In the genomic region with DNA sequence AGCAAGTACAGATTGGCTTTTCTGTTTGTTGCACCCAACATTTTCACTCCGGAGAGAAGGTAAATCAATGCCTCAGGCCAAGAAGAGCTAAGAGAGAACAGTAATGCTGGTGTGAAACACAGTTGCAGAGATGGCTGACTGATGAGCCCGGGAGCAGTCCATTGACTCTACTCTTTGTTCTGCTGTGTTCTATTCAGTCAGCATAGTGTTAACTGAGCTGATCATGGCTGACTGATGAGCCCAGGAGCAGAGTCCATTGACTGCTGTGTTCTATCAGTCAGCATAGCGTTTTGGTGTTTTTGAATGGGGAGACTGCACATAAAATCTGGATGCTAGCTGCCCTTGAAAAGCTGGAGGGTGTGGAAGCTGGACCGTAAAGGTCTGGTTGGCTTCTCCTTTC, we compare ENCODE assay signal across 34 cellular contexts.
"Had no signal": no experiment of that assay in that cellular context is flagged by ENCODE, and none has a peak within 500 bp of the region (broad histone marks: within the 10 kb centered on the region; RNA-seq: fewer than 3 reads in every experiment).

No MANE protein-coding gene starts in this region.

- H3K9ac ChIP-seq: KMS-11 had no signal

- H3K4me2 ChIP-seq: KMS-11 had no signal

- H3K27ac ChIP-seq: KMS-11 had no signal

- H3K27me3 ChIP-seq: MG63 had no signal

- H3K4me3 ChIP-seq: MG63 had no signal

- DNase-seq: Karpas-422, Kasumi-1, MG63, MM.1S, MV-4-11, NCI-H1048, NCI-H1092, NCI-H1092 treated with DMSO at 0.1 percent for 48 hours, NCI-H1105, NCI-H1105 treated with DMSO at 0.1 percent for 48 hours, NCI-H1417, NCI-H1417 treated with DMSO at 0.1 percent for 48 hours, NCI-H1436, NCI-H1436 treated with DMSO at 0.1 percent for 48 hours, NCI-H146, NCI-H1694, NCI-H1694 treated with DMSO at 0.1 percent for 48 hours, NCI-H187, NCI-H187 treated with DMSO at 0.1 percent for 48 hours, NCI-H1930, NCI-H2029, NCI-H2029 treated with DMSO at 0.1 percent for 48 hours, NCI-H2081, NCI-H2081 treated with DMSO at 0.1 percent for 48 hours, NCI-H2107, NCI-H2171, NCI-H2171 treated with DMSO at 0.1 percent for 48 hours, NCI-H2227 treated with DMSO at 0.1 percent for 48 hours, NCI-H226, NCI-H345, NCI-H446, NCI-H446 treated with DMSO at 0.1 percent for 48 hours, NCI-H510A had no signal

- H3K9me3 ChIP-seq: MG63 had no signal

- H3K36me3 ChIP-seq: MG63 had no signal
